In the genomic region with DNA sequence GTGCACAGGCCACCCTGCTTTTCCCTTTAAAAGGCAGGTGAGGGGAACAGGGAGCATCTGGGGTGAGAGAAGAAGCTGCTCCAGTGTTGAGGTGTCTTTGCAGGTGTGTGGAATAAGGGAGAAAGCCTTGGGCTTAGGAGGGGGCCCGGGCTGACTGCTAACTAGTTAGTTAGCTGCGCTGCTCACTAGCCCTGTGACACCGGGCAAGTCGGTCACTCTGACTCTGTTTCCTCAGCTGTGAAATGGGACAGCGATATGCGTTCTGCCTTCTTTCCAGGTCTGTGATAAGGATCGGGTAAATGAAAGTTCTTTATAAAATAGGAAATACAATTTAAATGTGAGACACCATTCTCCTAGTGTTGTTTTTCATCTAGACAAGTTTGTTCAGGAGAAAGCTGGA, we compare ENCODE assay signal across 17 cellular contexts. TPM values are rescaled to one million over a fixed set of nuclear protein-coding genes. Genes with fewer than 3 reads are reported as not detected.
A peak's percentile ranks its signal among the peaks of the same experiment; 100 is the strongest.
DNase-seq lines count a peak whose midpoint lies in the region; ATAC-seq and TF ChIP-seq lines count a peak whose summit lies in the region.
"Had no signal": no experiment of that assay in that cellular context is flagged by ENCODE, and none has a peak within 500 bp of the region (broad histone marks: within the 10 kb centered on the region; RNA-seq: fewer than 3 reads in every experiment).

No MANE protein-coding gene starts in this region.

- H2BK12ac ChIP-seq in trophoblast cell (ENCODE audit: low read length) = no peak overlapping the region

- peaks cover 11% of the 10 kb centered on the region for H3K79me2 ChIP-seq in trophoblast cell (ENCODE audit: control insufficient read depth, insufficient read depth, low read length, poor library complexity)

- H3K4me3 ChIP-seq in RWPE2 (ENCODE audit: severe bottlenecking) (no peak overlapping the region), trophoblast cell (ENCODE audit: low read depth, low read length) (no peak overlapping the region)
- H3K4me3 ChIP-seq: BLaER1, GM23338 had no signal

- peak overlapping the region; percentile 36 for H3K18ac ChIP-seq in trophoblast cell (ENCODE audit: low read length)

- no peak overlapping the region for H2BK120ac ChIP-seq in trophoblast cell (ENCODE audit: insufficient read depth, low read length, poor library complexity)

- no peak overlapping the region for H2BK5ac ChIP-seq in trophoblast cell (ENCODE audit: low read depth, low read length, poor library complexity)

- H3K36me3 ChIP-seq in RWPE2 (ENCODE audit: low read depth) (peaks cover 73% of the 10 kb centered on the region), trophoblast cell (ENCODE audit: control insufficient read depth in 1 of 2, insufficient read depth in 2 of 2, low read length in 2 of 2) (peaks cover 38 to 43% of the 10 kb centered on the region in 2 experiments)

- H4K91ac ChIP-seq in trophoblast cell (ENCODE audit: low read depth, low read length) = no peak overlapping the region

- H3K4me1 ChIP-seq in RWPE2 (ENCODE audit: insufficient read depth, poor library complexity, severe bottlenecking) (no peaks in the 10 kb centered on the region), trophoblast cell (ENCODE audit: control insufficient read depth in 1 of 2, insufficient read depth in 2 of 2, low read length in 2 of 2) (peaks cover 39 to 44% of the 10 kb centered on the region in 2 experiments)

- H3K9me3 ChIP-seq in RWPE2 (ENCODE audit: severe bottlenecking) (no peaks in the 10 kb centered on the region), trophoblast cell (ENCODE audit: insufficient read depth, low read depth, low read length) (no peaks in the 10 kb centered on the region)
- H3K9me3 ChIP-seq: BLaER1, Caco-2 had no signal

- H3K4ac ChIP-seq in trophoblast cell (ENCODE audit: low read depth, low read length) = no peak overlapping the region

- H3K9ac ChIP-seq in trophoblast cell (ENCODE audit: low read length) = no peak overlapping the region
- H3K9ac ChIP-seq: BLaER1 had no signal

- peak; percentile 34 for DNase-seq in activated effector memory CD4-positive, alpha-beta T cell treated with anti-CD3 and anti-CD28 coated beads, Interleukin-2, amount 50 U/mL, for 16 hours
- DNase-seq in activated effector memory CD4-positive, alpha-beta T cell treated with Interleukin-2 at 50 U/mL for 16 hours = no peak
- peak; percentile 29 for DNase-seq in RWPE2 (ENCODE audit: low spot score)
- DNase-seq in trophoblast cell = no peak
- DNase-seq: Caco-2; CD4-positive, CD25-positive, alpha-beta regulatory T cell; CD8-positive, alpha-beta T cell; DMS153; DND-41; H9 had no signal

- ATAC-seq in RWPE2 (ENCODE audit: low read depth) (no peak), HG03342 (IDR thresholded peaks at IDR 0.05; ENCODE audit: unreplicated experiment) (no peak), HG02571 (IDR thresholded peaks at IDR 0.05; ENCODE audit: unreplicated experiment) (no peak)
- ATAC-seq: CD8-positive, alpha-beta T cell; GM23338; HCT116 had no signal

- H3K79me1 ChIP-seq in trophoblast cell (ENCODE audit: low read length) = peaks cover 26% of the 10 kb centered on the region

- no peak for TF ChIP-seq CTCF in RWPE2 (IDR thresholded peaks at IDR 0.05; ENCODE audit: poor library complexity, severe bottlenecking)

- H2AK5ac ChIP-seq in trophoblast cell (ENCODE audit: low read length) = no peak overlapping the region

- H3K4me2 ChIP-seq in trophoblast cell (ENCODE audit: low read length) = no peak overlapping the region
- H3K4me2 ChIP-seq: BLaER1, GM23338 had no signal

- H4K12ac ChIP-seq in trophoblast cell (ENCODE audit: low read depth, low read length) = no peak overlapping the region

- H3K27ac ChIP-seq in RWPE2 (ENCODE audit: poor library complexity, severe bottlenecking) = no peak overlapping the region
- H3K27ac ChIP-seq in trophoblast cell (ENCODE audit: low read depth, low read length) = no peak overlapping the region
- H3K27ac ChIP-seq: 22Rv1, BLaER1, C4-2B had no signal

- no peak overlapping the region for H2AFZ ChIP-seq in trophoblast cell (ENCODE audit: insufficient read depth, low read length, poor library complexity)
- H2AFZ ChIP-seq: GM23338 had no signal

- no peak overlapping the region for H3K23ac ChIP-seq in trophoblast cell (ENCODE audit: low read length)

- no peaks in the 10 kb centered on the region for H3K27me3 ChIP-seq in RWPE2 (ENCODE audit: insufficient read depth, poor library complexity, severe bottlenecking)
- H3K27me3 ChIP-seq in trophoblast cell (ENCODE audit: insufficient read depth, low read length) = no peaks in the 10 kb centered on the region
- H3K27me3 ChIP-seq: BLaER1 had no signal

- no CpG with 5 or more reads among the region's 7 CpGs for WGBS in trophoblast cell (ENCODE audit: extremely low coverage, insufficient coverage, insufficient read length)

- H4K8ac ChIP-seq in trophoblast cell (ENCODE audit: low read depth, low read length) = no peak overlapping the region

- no peak overlapping the region for H3K14ac ChIP-seq in trophoblast cell (ENCODE audit: low read length)

RNA-seq across cellular contexts. Expression of gene PDIA5, which starts 28.1 kb away (rescaled TPM):
- 77.0 and 78.2 TPM in 2 replicates for polyA plus RNA-seq in trophoblast cell (2013)

Comparison
In these comparisons a context has a peak if more than half of its experiments do, and no peak if none do; other contexts are left out.
1. DNase-seq: peak in activated effector memory CD4-positive, alpha-beta T cell treated with anti-CD3 and anti-CD28 coated beads, Interleukin-2, amount 50 U/mL, for 16 hours (single experiment) and RWPE2 (single experiment); none in activated effector memory CD4-positive, alpha-beta T cell treated with Interleukin-2 at 50 U/mL for 16 hours (single experiment) and trophoblast cell (0 of 2).